Comparison of ENCODE assay signal across 1 cellular context in the genomic region with DNA sequence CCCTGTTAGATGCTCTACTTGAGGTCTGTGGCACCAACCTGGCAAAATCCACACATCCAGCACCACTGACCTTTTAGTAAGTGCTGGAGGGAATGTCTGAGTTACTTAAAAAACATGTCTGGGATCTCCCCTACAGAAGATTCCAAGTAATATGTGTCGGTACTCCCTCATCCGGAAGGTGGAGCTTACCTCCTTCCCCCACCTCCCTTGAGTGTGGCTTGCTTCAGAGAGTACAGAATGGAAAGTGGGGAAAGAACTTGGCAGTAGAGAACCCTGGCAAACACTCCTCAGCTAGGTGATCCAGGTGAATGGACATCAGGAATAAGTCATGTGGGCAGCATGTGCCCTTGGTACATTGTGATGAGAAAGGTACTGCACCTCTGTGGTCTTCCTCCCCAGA.
TF ChIP-seq lines count a peak whose summit lies in the region.

No MANE protein-coding gene starts in this region.

TF ChIP-seq in IMR-90, 13 proteins besides CTCF, POLR2A, EP300 and RAD21:
- TF ChIP-seq MAFK (IDR thresholded peaks at IDR 0.05; ENCODE audit: low read depth, low read length) (no peak), BHLHE40 (IDR thresholded peaks at IDR 0.05; ENCODE audit: low read depth, low read length) (no peak), NFE2L2 (IDR thresholded peaks at IDR 0.05; ENCODE audit: low read depth, low read length) (no peak), SMC3 (IDR thresholded peaks at IDR 0.05; ENCODE audit: low read depth, low read length) (no peak), CEBPB (IDR thresholded peaks at IDR 0.05; ENCODE audit: low read depth, low read length) (no peak), CHD1 (IDR thresholded peaks at IDR 0.05; ENCODE audit: low read depth, low read length) (no peak), RFX5 (IDR thresholded peaks at IDR 0.05; ENCODE audit: low read depth, low read length) (no peak), MAZ (IDR thresholded peaks at IDR 0.05; ENCODE audit: borderline replicate concordance, low read depth, low read length) (no peak), RCOR1 (IDR thresholded peaks at IDR 0.05; ENCODE audit: insufficient replicate concordance, low read length) (no peak), MXI1 (IDR thresholded peaks at IDR 0.05; ENCODE audit: borderline replicate concordance, low read depth, low read length) (no peak), FOS (IDR thresholded peaks at IDR 0.05; ENCODE audit: low read depth, low read length) (no peak)
- TF ChIP-seq, protein P1, sequence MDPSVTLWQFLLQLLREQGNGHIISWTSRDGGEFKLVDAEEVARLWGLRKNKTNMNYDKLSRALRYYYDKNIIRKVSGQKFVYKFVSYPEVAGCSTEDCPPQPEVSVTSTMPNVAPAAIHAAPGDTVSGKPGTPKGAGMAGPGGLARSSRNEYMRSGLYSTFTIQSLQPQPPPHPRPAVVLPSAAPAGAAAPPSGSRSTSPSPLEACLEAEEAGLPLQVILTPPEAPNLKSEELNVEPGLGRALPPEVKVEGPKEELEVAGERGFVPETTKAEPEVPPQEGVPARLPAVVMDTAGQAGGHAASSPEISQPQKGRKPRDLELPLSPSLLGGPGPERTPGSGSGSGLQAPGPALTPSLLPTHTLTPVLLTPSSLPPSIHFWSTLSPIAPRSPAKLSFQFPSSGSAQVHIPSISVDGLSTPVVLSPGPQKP (IDR thresholded peaks at IDR 0.05; ENCODE audit: borderline replicate concordance, low read depth, low read length), result no peak
- TF ChIP-seq, protein P2, sequence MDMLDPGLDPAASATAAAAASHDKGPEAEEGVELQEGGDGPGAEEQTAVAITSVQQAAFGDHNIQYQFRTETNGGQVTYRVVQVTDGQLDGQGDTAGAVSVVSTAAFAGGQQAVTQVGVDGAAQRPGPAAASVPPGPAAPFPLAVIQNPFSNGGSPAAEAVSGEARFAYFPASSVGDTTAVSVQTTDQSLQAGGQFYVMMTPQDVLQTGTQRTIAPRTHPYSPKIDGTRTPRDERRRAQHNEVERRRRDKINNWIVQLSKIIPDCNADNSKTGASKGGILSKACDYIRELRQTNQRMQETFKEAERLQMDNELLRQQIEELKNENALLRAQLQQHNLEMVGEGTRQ (IDR thresholded peaks at IDR 0.05; ENCODE audit: low read depth, low read length), result no peak
